In genomic region chr9:97521576-97522333, GRCh38 we compare ENCODE assay signal across 17 cellular contexts. TPM values are rescaled to one million over a fixed set of nuclear protein-coding genes. Genes with fewer than 3 reads are reported as not detected.
"Had no signal": no experiment of that assay in that cellular context is flagged by ENCODE, and none has a peak within 500 bp of the region (broad histone marks: within the 10 kb centered on the region; RNA-seq: fewer than 3 reads in every experiment).

No MANE protein-coding gene starts in this region.

- H3K36me3 ChIP-seq: left lung, neural progenitor cell, prostate gland, WERI-Rb-1 had no signal

- H3K27me3 ChIP-seq: neural progenitor cell, sigmoid colon had no signal

- H3K4me2 ChIP-seq: neural progenitor cell had no signal

- H3K27ac ChIP-seq: left lung, neural progenitor cell, WERI-Rb-1 had no signal

- H3K9me3 ChIP-seq: left lung, prostate gland, sigmoid colon had no signal

- ATAC-seq: activated T-cell treated with anti-CD3 and anti-CD28 coated beads, Interleukin-2, amount 50 U/mL, for 72 hours; effector memory CD8-positive, alpha-beta T cell; left lung; naive thymus-derived CD4-positive, alpha-beta T cell; stimulated activated naive B cell treated with anti-CD40 and anti-IgM and Interleukin-4, amounts not matched to agents 10 μg/mL and 1 μg/mL and 100 μg/mL, for 72 hours; T-helper 17 cell had no signal

- H3K4me3 ChIP-seq: left lung, neural progenitor cell, prostate gland, sigmoid colon had no signal

- H3K9ac ChIP-seq: neural progenitor cell had no signal

- DNase-seq: activated CD4-positive, alpha-beta T cell treated with anti-CD3 and anti-CD28 coated beads for 1 hour; activated T-cell treated with anti-CD3 and anti-CD28 coated beads, Interleukin-2, amount 50 U/mL, for 72 hours; dermis blood vessel endothelial cell; effector memory CD8-positive, alpha-beta T cell; foreskin fibroblast; glutamatergic neuron; kidney; left lung; naive thymus-derived CD4-positive, alpha-beta T cell; sigmoid colon; stimulated activated naive B cell treated with anti-CD40 and anti-IgM and Interleukin-4, amounts not matched to agents 10 μg/mL and 1 μg/mL and 100 μg/mL, for 72 hours; T-helper 17 cell; WERI-Rb-1 had no signal

- H2AFZ ChIP-seq: neural progenitor cell had no signal

RNA-seq across cellular contexts. Expression of gene TMOD1, which starts 20.3 kb away (rescaled TPM):
- total RNA-seq: bronchial epithelial cell, osteocyte had no signal
